17 cellular contexts compared by ENCODE assay signal in genomic region chr12:15334225-15334624, GRCh38. TPM values are rescaled to one million over a fixed set of nuclear protein-coding genes. Genes with fewer than 3 reads are reported as not detected.
A peak's percentile ranks its signal among the peaks of the same experiment; 100 is the strongest.
DNase-seq lines count a peak whose midpoint lies in the region; ATAC-seq, FAIRE-seq and TF ChIP-seq lines count a peak whose summit lies in the region.
"Had no signal": no experiment of that assay in that cellular context is flagged by ENCODE, and none has a peak within 500 bp of the region (broad histone marks: within the 10 kb centered on the region; RNA-seq: fewer than 3 reads in every experiment).

No MANE protein-coding gene starts in this region.

- H4K20me1 ChIP-seq in mammary epithelial cell (ENCODE audit: insufficient read depth, low read length), result no peaks in the 10 kb centered on the region
- H4K20me1 ChIP-seq: BLaER1 treated with 17β-estradiol and CSF1 and Interleukin-3, amounts not matched to agents 10 nM and 100 nM had no signal

- no peak overlapping the region for H2AFZ ChIP-seq in mammary epithelial cell (ENCODE audit: low read depth, low read length)

- peaks cover 25% of the 10 kb centered on the region for H3K4me1 ChIP-seq in RWPE2 (ENCODE audit: insufficient read depth, poor library complexity, severe bottlenecking)
- peaks cover 12% of the 10 kb centered on the region for H3K4me1 ChIP-seq in mammary epithelial cell (ENCODE audit: insufficient read depth, low read length)
- peaks cover 5% of the 10 kb centered on the region for H3K4me1 ChIP-seq in foreskin keratinocyte
- H3K4me1 ChIP-seq: BLaER1 treated with 17β-estradiol and CSF1 and Interleukin-3, amounts not matched to agents 10 nM and 100 nM had no signal

- BruUV-seq in mammary epithelial cell (replicated peaks; lab: Mats Ljungman, UMichigan), result no TSS peak

- H3K4me1 Mint-ChIP-seq in activated CD4-positive, alpha-beta memory T cell treated with anti-CD3 and anti-CD28 coated beads for 36 hours (ENCODE audit: low read depth), result no peaks in the 10 kb centered on the region
- H3K4me1 Mint-ChIP-seq: B cell, H9 had no signal

- no peak overlapping the region for H3K9ac ChIP-seq in mammary epithelial cell (ENCODE audit: insufficient read depth, low read length)
- H3K9ac ChIP-seq: BLaER1 treated with 17β-estradiol and CSF1 and Interleukin-3, amounts not matched to agents 10 nM and 100 nM had no signal

- CTCF ChIA-PET in mammary epithelial cell (lab: Charles Lee; ENCODE audit: low non-redundant PET), result no interaction called here
- CTCF ChIA-PET in activated CD4-positive, alpha-beta memory T cell treated with anti-CD3 and anti-CD28 coated beads for 36 hours (lab: Charles Lee), result no interaction called here

- no peaks in the 10 kb centered on the region for H3K36me3 Mint-ChIP-seq in activated CD4-positive, alpha-beta memory T cell treated with anti-CD3 and anti-CD28 coated beads for 36 hours
- H3K36me3 Mint-ChIP-seq: CD8-positive, alpha-beta T cell had no signal

- H3K9me3 Mint-ChIP-seq in activated CD4-positive, alpha-beta memory T cell treated with anti-CD3 and anti-CD28 coated beads for 36 hours, result no peaks in the 10 kb centered on the region
- H3K9me3 Mint-ChIP-seq: CD8-positive, alpha-beta T cell; H9 had no signal

- H3K27ac ChIP-seq in RWPE2 (ENCODE audit: poor library complexity, severe bottlenecking), result no peak overlapping the region
- H3K27ac ChIP-seq in mammary epithelial cell (ENCODE audit: insufficient read depth, low read depth, low read length), result no peak overlapping the region
- no peak overlapping the region for H3K27ac ChIP-seq in foreskin keratinocyte
- H3K27ac ChIP-seq: BLaER1 treated with 17β-estradiol and CSF1 and Interleukin-3, amounts not matched to agents 10 nM and 100 nM had no signal

- H3K27ac Mint-ChIP-seq in activated CD4-positive, alpha-beta memory T cell treated with anti-CD3 and anti-CD28 coated beads for 36 hours, result no peak overlapping the region
- H3K27ac Mint-ChIP-seq: B cell; CD8-positive, alpha-beta T cell; H9 had no signal

- H3K4me3 ChIP-seq in RWPE2 (ENCODE audit: severe bottlenecking) (no peak overlapping the region), mammary epithelial cell (replicated peaks in 1 of 3; ENCODE audit: insufficient read depth in 1 of 3, low read depth in 2 of 3, low read length in 3 of 3) (no peak overlapping the region)
- H3K4me3 ChIP-seq: BLaER1 treated with 17β-estradiol and CSF1 and Interleukin-3, amounts not matched to agents 10 nM and 100 nM; GM12878 had no signal

- H3K9me3 ChIP-seq in RWPE2 (ENCODE audit: severe bottlenecking) (no peaks in the 10 kb centered on the region), mammary epithelial cell (replicated peaks; ENCODE audit: insufficient read depth, low read length) (no peaks in the 10 kb centered on the region)
- H3K9me3 ChIP-seq: BLaER1 treated with 17β-estradiol and CSF1 and Interleukin-3, amounts not matched to agents 10 nM and 100 nM had no signal

- FAIRE-seq in A204.1 (lab: Jason Lieb, UNC), result peak; percentile 6
- FAIRE-seq: GM12878, H1 had no signal

- in situ Hi-C loops in mammary epithelial cell (cut with MboI; ENCODE audit: low sequenced_read_pairs in 2 of 2), result no loop called here

- dilution Hi-C loops in mammary epithelial cell (cut with HindIII; ENCODE audit: low sequenced_read_pairs), result no loop called here

- H3K27me3 Mint-ChIP-seq in activated CD4-positive, alpha-beta memory T cell treated with anti-CD3 and anti-CD28 coated beads for 36 hours, result peaks cover 5% of the 10 kb centered on the region

- DNase-seq in RWPE2 (ENCODE audit: low spot score) (no peak), mammary epithelial cell (peak; percentile 18), foreskin keratinocyte (peak; percentile 36 to 52), left colon (no peak)
- DNase-seq in activated CD4-positive, alpha-beta memory T cell treated with anti-CD3 and anti-CD28 coated beads for 36 hours, result no peak
- no peak for DNase-seq in stimulated activated naive CD4-positive, alpha-beta T cell (lab: John Stamatoyannopoulos, UW)
- DNase-seq: 8988T; Calu3; CD8-positive, alpha-beta T cell; DMS79 treated with DMSO at 0.1 percent for 48 hours; H9 had no signal

- POLR2A ChIA-PET in activated CD4-positive, alpha-beta memory T cell treated with anti-CD3 and anti-CD28 coated beads for 36 hours (lab: Charles Lee), result no interaction called here

- ATAC-seq in RWPE2 (ENCODE audit: low read depth) (peak; percentile 55; the same call in 2 of the 3 replicates), foreskin keratinocyte (no peak), left colon (no peak)
- ATAC-seq: CD8-positive, alpha-beta T cell; GM12878 had no signal

- no peaks in the 10 kb centered on the region for H3K36me3 ChIP-seq in RWPE2 (ENCODE audit: low read depth)
- H3K36me3 ChIP-seq in mammary epithelial cell (ENCODE audit: insufficient read depth, low read length), result no peaks in the 10 kb centered on the region
- H3K36me3 ChIP-seq: BLaER1 treated with 17β-estradiol and CSF1 and Interleukin-3, amounts not matched to agents 10 nM and 100 nM had no signal

- no peaks in the 10 kb centered on the region for H3K79me2 ChIP-seq in mammary epithelial cell (ENCODE audit: insufficient read depth, low read length)

- 100% methylated on average over 2 of the region's 2 CpGs for WGBS in mammary epithelial cell (ENCODE audit: low coverage, missing lambda C conversion rate)

- H3K4me2 ChIP-seq in mammary epithelial cell (ENCODE audit: insufficient read depth, low read depth, low read length), result no peak overlapping the region
- H3K4me2 ChIP-seq: BLaER1 treated with 17β-estradiol and CSF1 and Interleukin-3, amounts not matched to agents 10 nM and 100 nM had no signal

- H3K27me3 ChIP-seq in RWPE2 (ENCODE audit: insufficient read depth, poor library complexity, severe bottlenecking), result no peaks in the 10 kb centered on the region
- H3K27me3 ChIP-seq in mammary epithelial cell (ENCODE audit: insufficient read depth, low read length), result no peaks in the 10 kb centered on the region
- H3K27me3 ChIP-seq in foreskin keratinocyte, result no peaks in the 10 kb centered on the region
- H3K27me3 ChIP-seq: BLaER1 treated with 17β-estradiol and CSF1 and Interleukin-3, amounts not matched to agents 10 nM and 100 nM had no signal

- H3K4me3 Mint-ChIP-seq in activated CD4-positive, alpha-beta memory T cell treated with anti-CD3 and anti-CD28 coated beads for 36 hours, result no peak overlapping the region
- H3K4me3 Mint-ChIP-seq: B cell; CD8-positive, alpha-beta T cell; H9 had no signal

- TF ChIP-seq CTCF in RWPE2 (IDR thresholded peaks at IDR 0.05; ENCODE audit: poor library complexity, severe bottlenecking) (no peak), mammary epithelial cell (conservative IDR thresholded peaks at IDR 0.05 in 1 of 2, IDR thresholded peaks at IDR 0.05 in 1 of 2; ENCODE audit: extremely low read depth in 1 of 2, insufficient read depth in 1 of 2, low read depth in 1 of 2, low read length in 2 of 2) (no peak), foreskin keratinocyte (conservative IDR thresholded peaks at IDR 0.05) (no peak)

- intact Hi-C loops in mammary epithelial cell (cut with micrococcal nuclease) (no loop called here), left colon (cut with DNase I, micrococcal nuclease) (no loop called here)
- intact Hi-C loops in activated CD4-positive, alpha-beta memory T cell treated with anti-CD3 and anti-CD28 coated beads for 36 hours (cut with micrococcal nuclease), result no loop called here

RNA-seq across cellular contexts. Expression of gene PTPRO, which starts 11.9 kb away (rescaled TPM):
- under 1 TPM in 1 of 2 donors, not detected in 1; 0.21 TPM for total RNA-seq in mammary epithelial cell
- polyA plus RNA-seq in mammary epithelial cell, result 0.08 TPM
- polyA minus RNA-seq in mammary epithelial cell, result not detected
- 0.03 and 0.07 TPM in 2 replicates for total RNA-seq in foreskin keratinocyte
- 0.03 and 0.04 TPM in 2 replicates for polyA plus RNA-seq in foreskin keratinocyte
- total RNA-seq in activated CD4-positive, alpha-beta memory T cell treated with anti-CD3 and anti-CD28 coated beads for 36 hours, result under 1 TPM; 0.14 to 0.15 TPM
- 10 to 100 TPM; 15.7 to 21.9 TPM for total RNA-seq in left colon
- total RNA-seq: Calu3, G401 had no signal

Comparison
In these comparisons a context has a peak if more than half of its experiments do, and no peak if none do; other contexts are left out.
1. DNase-seq: peak in mammary epithelial cell (single experiment) and foreskin keratinocyte (2 of 2); none in RWPE2 (single experiment), activated CD4-positive, alpha-beta memory T cell treated with anti-CD3 and anti-CD28 coated beads for 36 hours (single experiment), left colon (0 of 2) and stimulated activated naive CD4-positive, alpha-beta T cell (0 of 6).
2. RNA of gene PTPRO, which starts 11.9 kb away (total RNA-seq): 15.7 to 21.9 TPM in left colon; 0.21 TPM in mammary epithelial cell, 0.14 to 0.15 TPM in activated CD4-positive, alpha-beta memory T cell treated with anti-CD3 and anti-CD28 coated beads for 36 hours and 0.03 to 0.07 TPM in foreskin keratinocyte; every median in the first group is over 10 times any median in the second.